In genomic region chr1:3548156-3548893, GRCh38 we compare ENCODE assay signal across 16 cellular contexts.
A peak's percentile ranks its signal among the peaks of the same experiment; 100 is the strongest.
DNase-seq lines count a peak whose midpoint lies in the region; ATAC-seq and TF ChIP-seq lines count a peak whose summit lies in the region.
"Had no signal": no experiment of that assay in that cellular context is flagged by ENCODE, and none has a peak within 500 bp of the region (broad histone marks: within the 10 kb centered on the region; RNA-seq: fewer than 3 reads in every experiment).

No MANE protein-coding gene starts in this region.

- TF ChIP-seq CTCF in left ventricle myocardium inferior (IDR thresholded peaks at IDR 0.05; ENCODE audit: borderline replicate concordance) (no peak), thoracic aorta (IDR thresholded peaks at IDR 0.05) (no peak), GM13976 (IDR thresholded peaks at IDR 0.05; ENCODE audit: borderline replicate concordance, control extremely low read depth, extremely low read depth, insufficient read depth, missing control alignments) (no peak)

- H3K27me3 ChIP-seq in left ventricle myocardium inferior (ENCODE audit: low read depth) (peaks cover 47% of the 10 kb centered on the region), thoracic aorta (replicated peaks; ENCODE audit: insufficient read depth) (no peaks in the 10 kb centered on the region)
- H3K27me3 ChIP-seq: neutrophil, upper lobe of left lung had no signal

- CTCF ChIA-PET in activated CD8-positive, alpha-beta memory T cell treated with anti-CD3 and anti-CD28 coated beads, Interleukin-2, amount 10 ng/mL, durations not matched to agents 7 days and 5 days (lab: Charles Lee), result no interaction called here

- no peak for ATAC-seq in thoracic aorta (ENCODE audit: insufficient number of reproducible peaks, low FRiP score, low read depth)
- ATAC-seq in stimulated activated naive CD8-positive, alpha-beta T cell treated with anti-CD3 and anti-CD28 coated beads, Interleukin-15, Interleukin-2, amounts not matched to agents 100 U/mL and 50 U/mL, for 24 hours, result no peak
- no peak for ATAC-seq in activated CD8-positive, alpha-beta memory T cell treated with anti-CD3 and anti-CD28 coated beads, Interleukin-2, amount 10 ng/mL, durations not matched to agents 7 days and 5 days
- ATAC-seq: activated CD8-positive, alpha-beta T cell treated with anti-CD3 and anti-CD28 coated beads, Interleukin-2, amount 10 ng/mL, durations not matched to agents 7 days and 5 days; gastroesophageal sphincter had no signal

- intact Hi-C loops in left ventricle myocardium inferior (cut with micrococcal nuclease), result no loop called here

- no peaks in the 10 kb centered on the region for H3K36me3 ChIP-seq in left ventricle myocardium inferior
- no peaks in the 10 kb centered on the region for H3K36me3 ChIP-seq in thoracic aorta
- H3K36me3 ChIP-seq: gastroesophageal sphincter, neutrophil, upper lobe of left lung had no signal

- DNase-seq in HCEC 1CT (peak; percentile 24), amniotic stem cell (lab: John Stamatoyannopoulos, UW) (peak; percentile 27), left ventricle myocardium inferior (no peak), thoracic aorta (ENCODE audit: low spot score) (no peak), GM13976 (ENCODE audit: low spot score) (no peak)
- DNase-seq in stimulated activated naive CD8-positive, alpha-beta T cell treated with anti-CD3 and anti-CD28 coated beads, Interleukin-15, Interleukin-2, amounts not matched to agents 100 U/mL and 50 U/mL, for 24 hours, result no peak
- no peak for DNase-seq in activated naive CD8-positive, alpha-beta T cell treated with anti-CD3 and anti-CD28 coated beads for 36 hours
- no peak for DNase-seq in activated CD8-positive, alpha-beta memory T cell treated with anti-CD3 and anti-CD28 coated beads, Interleukin-2, amount 10 ng/mL, durations not matched to agents 7 days and 5 days
- DNase-seq: activated CD8-positive, alpha-beta T cell treated with anti-CD3 and anti-CD28 coated beads, Interleukin-2, amount 10 ng/mL, durations not matched to agents 7 days and 5 days; activated naive CD4-positive, alpha-beta T cell treated with anti-CD3 and anti-CD28 coated beads, Interleukin-2, amount 50 U/mL, for 16 hours; DMS153; upper lobe of left lung had no signal

- H3K4me1 Mint-ChIP-seq in activated naive CD8-positive, alpha-beta T cell treated with anti-CD3 and anti-CD28 coated beads for 36 hours, result no peaks in the 10 kb centered on the region
- no peaks in the 10 kb centered on the region for H3K4me1 Mint-ChIP-seq in activated CD8-positive, alpha-beta memory T cell treated with anti-CD3 and anti-CD28 coated beads, Interleukin-2, amount 10 ng/mL, durations not matched to agents 7 days and 5 days

- H3K27ac Mint-ChIP-seq in activated naive CD8-positive, alpha-beta T cell treated with anti-CD3 and anti-CD28 coated beads for 36 hours, result no peak overlapping the region
- no peak overlapping the region for H3K27ac Mint-ChIP-seq in activated CD8-positive, alpha-beta memory T cell treated with anti-CD3 and anti-CD28 coated beads, Interleukin-2, amount 10 ng/mL, durations not matched to agents 7 days and 5 days
- H3K27ac Mint-ChIP-seq: activated CD8-positive, alpha-beta T cell treated with anti-CD3 and anti-CD28 coated beads, Interleukin-2, amount 10 ng/mL, durations not matched to agents 7 days and 5 days; T-helper 2 cell treated with Interferon-gamma antibody and Interleukin-4, amounts not matched to agents 5 μg/mL and 100 μg/mL, for 36 hours had no signal

- H3K4me3 ChIP-seq in left ventricle myocardium inferior (peak overlapping the region; percentile 10), thoracic aorta (peak overlapping the region; percentile 56)
- H3K4me3 ChIP-seq: gastroesophageal sphincter, PC-9, upper lobe of left lung had no signal

- no peak overlapping the region for H3K27ac ChIP-seq in left ventricle myocardium inferior (replicated peaks)
- peak overlapping the region; percentile 44 to 59 for H3K27ac ChIP-seq in thoracic aorta
- H3K27ac ChIP-seq: gastroesophageal sphincter, neutrophil had no signal

- in situ Hi-C loops in GM13976 (cut with MboI; ENCODE audit: low sequenced_read_pairs, unreplicated experiment), result no loop called here

- H3K9me3 Mint-ChIP-seq in activated naive CD8-positive, alpha-beta T cell treated with anti-CD3 and anti-CD28 coated beads for 36 hours, result no peaks in the 10 kb centered on the region
- no peaks in the 10 kb centered on the region for H3K9me3 Mint-ChIP-seq in activated CD8-positive, alpha-beta memory T cell treated with anti-CD3 and anti-CD28 coated beads, Interleukin-2, amount 10 ng/mL, durations not matched to agents 7 days and 5 days (ENCODE audit: low read depth)
- H3K9me3 Mint-ChIP-seq: T-helper 2 cell treated with Interferon-gamma antibody and Interleukin-4, amounts not matched to agents 5 μg/mL and 100 μg/mL, for 36 hours had no signal

- no peaks in the 10 kb centered on the region for H3K27me3 Mint-ChIP-seq in activated naive CD8-positive, alpha-beta T cell treated with anti-CD3 and anti-CD28 coated beads for 36 hours
- no peaks in the 10 kb centered on the region for H3K27me3 Mint-ChIP-seq in activated CD8-positive, alpha-beta memory T cell treated with anti-CD3 and anti-CD28 coated beads, Interleukin-2, amount 10 ng/mL, durations not matched to agents 7 days and 5 days

- H3K4me3 Mint-ChIP-seq in activated naive CD8-positive, alpha-beta T cell treated with anti-CD3 and anti-CD28 coated beads for 36 hours, result no peak overlapping the region
- no peak overlapping the region for H3K4me3 Mint-ChIP-seq in activated CD8-positive, alpha-beta memory T cell treated with anti-CD3 and anti-CD28 coated beads, Interleukin-2, amount 10 ng/mL, durations not matched to agents 7 days and 5 days
- H3K4me3 Mint-ChIP-seq: activated CD8-positive, alpha-beta T cell treated with anti-CD3 and anti-CD28 coated beads, Interleukin-2, amount 10 ng/mL, durations not matched to agents 7 days and 5 days; T-helper 2 cell treated with Interferon-gamma antibody and Interleukin-4, amounts not matched to agents 5 μg/mL and 100 μg/mL, for 36 hours had no signal

- peaks cover 29% of the 10 kb centered on the region for H3K4me1 ChIP-seq in left ventricle myocardium inferior
- peaks cover 39 to 83% of the 10 kb centered on the region in 2 donors for H3K4me1 ChIP-seq in thoracic aorta (ENCODE audit: control insufficient read depth in 1 of 2, low read depth in 2 of 2)

- H3K36me3 Mint-ChIP-seq in activated naive CD8-positive, alpha-beta T cell treated with anti-CD3 and anti-CD28 coated beads for 36 hours, result no peaks in the 10 kb centered on the region
- H3K36me3 Mint-ChIP-seq in activated CD8-positive, alpha-beta memory T cell treated with anti-CD3 and anti-CD28 coated beads, Interleukin-2, amount 10 ng/mL, durations not matched to agents 7 days and 5 days, result no peaks in the 10 kb centered on the region

- H3K9me3 ChIP-seq in left ventricle myocardium inferior (replicated peaks) (no peaks in the 10 kb centered on the region), thoracic aorta (no peaks in the 10 kb centered on the region)
- H3K9me3 ChIP-seq: gastroesophageal sphincter, neutrophil, upper lobe of left lung had no signal

Comparison
In these comparisons a context has a peak if more than half of its experiments do, and no peak if none do; other contexts are left out.
1. DNase-seq: peak in HCEC 1CT (single experiment) and amniotic stem cell (single experiment); none in left ventricle myocardium inferior (single experiment), thoracic aorta (single experiment), stimulated activated naive CD8-positive, alpha-beta T cell treated with anti-CD3 and anti-CD28 coated beads, Interleukin-15, Interleukin-2, amounts not matched to agents 100 U/mL and 50 U/mL, for 24 hours (single experiment), activated naive CD8-positive, alpha-beta T cell treated with anti-CD3 and anti-CD28 coated beads for 36 hours (single experiment), GM13976 (single experiment) and activated CD8-positive, alpha-beta memory T cell treated with anti-CD3 and anti-CD28 coated beads, Interleukin-2, amount 10 ng/mL, durations not matched to agents 7 days and 5 days (single experiment).